9 cellular contexts compared by ENCODE assay signal in genomic region chr1:116987256-116987555, GRCh38. TPM values are rescaled to one million over a fixed set of nuclear protein-coding genes. Genes with fewer than 3 reads are reported as not detected.
A peak's percentile ranks its signal among the peaks of the same experiment; 100 is the strongest.
DNase-seq lines count a peak whose midpoint lies in the region; ATAC-seq and TF ChIP-seq lines count a peak whose summit lies in the region.
"Had no signal": no experiment of that assay in that cellular context is flagged by ENCODE, and none has a peak within 500 bp of the region (broad histone marks: within the 10 kb centered on the region; RNA-seq: fewer than 3 reads in every experiment).

No MANE protein-coding gene starts in this region.

- no peak for TF ChIP-seq POLR2A in breast epithelium (IDR thresholded peaks at IDR 0.05)
- no peak for TF ChIP-seq POLR2A in testis (IDR thresholded peaks at IDR 0.05)

- 81 to 94% methylated on average over 11 of the region's 11 CpGs for WGBS in testis, 2 donors

- H3K9me3 ChIP-seq in breast epithelium (no peaks in the 10 kb centered on the region), testis (no peaks in the 10 kb centered on the region)

- H3K27ac ChIP-seq in breast epithelium = no peak overlapping the region
- no peak overlapping the region for H3K27ac ChIP-seq in testis
- H3K27ac ChIP-seq: parathyroid adenoma had no signal

- ATAC-seq in memory B cell (ENCODE audit: low read depth) = peak; percentile 29

- H3K27ac Mint-ChIP-seq in memory B cell = no peak overlapping the region

- no peak for TF ChIP-seq CTCF in breast epithelium (IDR thresholded peaks at IDR 0.05)
- TF ChIP-seq CTCF in testis (IDR thresholded peaks at IDR 0.05) = no peak

- intact Hi-C loops in breast epithelium (cut with DNase I; ENCODE audit: low total_unique reads) (no loop called here), testis (cut with DNase I; ENCODE audit: low total_unique reads) (no loop called here)

- peaks cover 10% of the 10 kb centered on the region for H3K27me3 Mint-ChIP-seq in memory B cell

- H3K4me3 Mint-ChIP-seq in memory B cell = no peak overlapping the region

- no peak overlapping the region for H3K4me3 ChIP-seq in breast epithelium
- H3K4me3 ChIP-seq in testis = no peak overlapping the region

- H3K9me3 Mint-ChIP-seq in memory B cell = no peaks in the 10 kb centered on the region

- H3K4me1 Mint-ChIP-seq in memory B cell = no peaks in the 10 kb centered on the region

- no peaks in the 10 kb centered on the region for H3K36me3 ChIP-seq in breast epithelium
- no peaks in the 10 kb centered on the region for H3K36me3 ChIP-seq in testis (ENCODE audit: low read depth, missing control alignments)

- H3K27me3 ChIP-seq in breast epithelium (no peaks in the 10 kb centered on the region), testis (no peaks in the 10 kb centered on the region)

- DNase-seq in T follicular helper cell (ENCODE audit: low read depth) (peak; percentile 51), activated T-cell treated with anti-CD3 and anti-CD28 coated beads for 24 hours (ENCODE audit: low read depth) (peak; percentile 57), memory B cell (ENCODE audit: low spot score in 2 of 2) (no peak), breast epithelium (ENCODE audit: low spot score in 2 of 2) (no peak), middle frontal gyrus (ENCODE audit: extremely low spot score, low spot score) (no peak), testis (no peak)
- DNase-seq in stimulated activated CD8-positive, alpha-beta memory T cell treated with anti-CD3 and anti-CD28 coated beads, Interleukin-7, amount 100 ng/mL, for 24 hours (ENCODE audit: low read depth) = peak; percentile 31
- DNase-seq: NCI-H2107 had no signal

- H3K36me3 Mint-ChIP-seq in memory B cell = no peaks in the 10 kb centered on the region

- H3K4me1 ChIP-seq in breast epithelium = no peaks in the 10 kb centered on the region
- H3K4me1 ChIP-seq in testis = no peaks in the 10 kb centered on the region
- H3K4me1 ChIP-seq: parathyroid adenoma had no signal

RNA-seq across cellular contexts. Expression of gene CD101, which starts 14.4 kb away (rescaled TPM):
- total RNA-seq in breast epithelium (1 to 10 TPM in 1 of 3 donors, under 1 TPM in 2; 0.32 to 3.9 (median 0.73) TPM), testis (1 to 10 TPM in 1 of 2 donors, under 1 TPM in 1; 0.79 to 1.2 TPM)
- polyA plus RNA-seq in testis (ENCODE audit: insufficient read depth, low read depth, low replicate concordance) = 1.4 TPM

Comparison
In these comparisons a context has a peak if more than half of its experiments do, and no peak if none do; other contexts are left out.
1. DNase-seq: peak in T follicular helper cell (single experiment), activated T-cell treated with anti-CD3 and anti-CD28 coated beads for 24 hours (single experiment) and stimulated activated CD8-positive, alpha-beta memory T cell treated with anti-CD3 and anti-CD28 coated beads, Interleukin-7, amount 100 ng/mL, for 24 hours (single experiment); none in memory B cell (0 of 2), breast epithelium (0 of 2), middle frontal gyrus (single experiment) and testis (single experiment).